32 cellular contexts compared by ENCODE assay signal in the genomic region with DNA sequence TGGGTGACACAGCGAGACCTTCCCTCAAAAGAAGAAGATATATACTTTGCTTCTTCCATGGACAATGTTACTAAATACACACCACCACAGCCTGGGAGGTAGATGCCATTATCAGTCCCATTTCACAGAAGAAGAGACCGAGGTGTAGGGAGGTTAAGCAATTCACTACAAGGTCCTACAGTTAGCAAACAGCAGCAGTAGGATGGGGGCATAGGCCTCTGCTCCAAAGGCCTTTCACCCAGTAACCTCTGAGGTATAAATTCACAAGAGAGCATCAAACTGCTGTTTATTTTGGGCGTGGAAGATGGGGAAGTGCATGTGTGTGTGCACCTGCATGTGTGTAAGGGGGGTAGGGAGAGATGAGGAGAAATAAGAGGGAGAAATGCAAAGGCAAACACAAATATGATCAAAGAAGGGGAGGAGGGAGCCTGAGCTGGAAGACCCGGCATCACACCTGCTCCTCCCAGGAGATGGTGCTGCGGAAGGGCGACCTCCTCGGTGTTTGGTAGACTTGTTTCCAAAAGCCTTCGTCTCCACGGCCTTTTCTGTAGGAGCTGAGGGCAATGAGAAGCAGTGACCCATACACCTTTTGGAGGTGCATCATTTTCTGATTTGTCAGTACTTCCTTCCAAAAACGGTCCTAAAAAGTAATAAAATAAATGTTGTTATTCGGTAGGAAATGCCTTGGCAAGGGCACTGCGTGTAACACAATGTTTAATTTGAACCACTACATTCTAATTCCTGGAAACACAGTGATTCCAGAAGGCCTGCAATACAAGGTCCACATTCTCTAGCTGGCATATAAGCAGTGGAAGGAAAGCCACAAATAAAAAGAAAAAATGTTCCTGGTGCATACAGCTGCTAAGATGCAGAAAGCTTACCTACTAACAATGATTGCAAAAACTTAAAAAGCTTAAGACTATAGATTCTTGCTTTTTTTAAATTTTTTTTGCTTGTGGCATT.
"Had no signal": no experiment of that assay in that cellular context is flagged by ENCODE, and none has a peak within 500 bp of the region (broad histone marks: within the 10 kb centered on the region; RNA-seq: fewer than 3 reads in every experiment).

No MANE protein-coding gene starts in this region.

- DNase-seq: activated CD4-positive, alpha-beta T cell treated with anti-CD3 and anti-CD28 coated beads for 36 hours; activated CD4-positive, alpha-beta T cell treated with anti-CD3 and anti-CD28 coated beads, Interleukin-2, amount 10 ng/mL, durations not matched to agents 7 days and 5 days; activated CD4-positive, alpha-beta T cell treated with anti-CD3 and anti-CD28 coated beads, Interleukin-2, amount 50 U/mL, for 48 hours; activated CD8-positive, alpha-beta T cell treated with anti-CD3 and anti-CD28 coated beads, Interleukin-2, amount 10 ng/mL, durations not matched to agents 7 days and 5 days; activated gamma-delta T cell; activated naive CD4-positive, alpha-beta T cell treated with Interleukin-2 at 50 U/mL for 16 hours; activated naive CD8-positive, alpha-beta T cell treated with anti-CD3 and anti-CD28 coated beads, Interleukin-2, amount 10 ng/mL, durations not matched to agents 7 days and 5 days; activated T-cell treated with anti-CD3 and anti-CD28 coated beads, Interleukin-2, amount 50 U/mL, for 24 hours; amygdala; MM.1S; MV-4-11; NCI-H1092; NCI-H1436 treated with DMSO at 0.1 percent for 48 hours; NCI-H187; NCI-H2029 treated with DMSO at 0.1 percent for 48 hours; NCI-H2107; NCI-H2171; NCI-H510A; NCI-H526; NCI-H748 treated with DMSO at 0.1 percent for 48 hours; NK-92 treated with Interleukin-12 subunit alpha and Interleukin-12 subunit beta, amount 100 ng/mL, for 24 hours; PC-3; Peyer's patch; RPMI8226; SHP77 treated with DMSO at 0.1 percent for 48 hours; SK-N-SH had no signal

- H3K27me3 ChIP-seq: ascending aorta, breast epithelium, Peyer's patch, SJSA1 had no signal

- H3K27ac ChIP-seq: ascending aorta, breast epithelium, KMS-11, Peyer's patch, SJSA1 had no signal

- H3K36me3 ChIP-seq: ascending aorta, breast epithelium, Peyer's patch, SJSA1 had no signal

- H3K4me1 ChIP-seq: ascending aorta, breast epithelium, Peyer's patch, SJSA1 had no signal

- H3K9me3 ChIP-seq: ascending aorta, breast epithelium, Peyer's patch, SJSA1, SK-N-SH had no signal

- ATAC-seq: activated CD4-positive, alpha-beta T cell treated with anti-CD3 and anti-CD28 coated beads for 36 hours; activated CD4-positive, CD25-positive, alpha-beta regulatory T cell treated with anti-CD3 and anti-CD28 coated beads, Interleukin-2, amount 50 U/mL, for 24 hours; activated CD8-positive, alpha-beta T cell treated with anti-CD3 and anti-CD28 coated beads, Interleukin-2, amount 10 ng/mL, durations not matched to agents 7 days and 5 days; PC-3; WTC11 had no signal

- H3K4me3 ChIP-seq: ascending aorta, breast epithelium, Peyer's patch, SJSA1 had no signal
